In genomic region chr12:38875571-38876228, GRCh38 we compare ENCODE assay signal across 18 cellular contexts. TPM values are rescaled to one million over a fixed set of nuclear protein-coding genes. Genes with fewer than 3 reads are reported as not detected.
DNase-seq lines count a peak whose midpoint lies in the region; ATAC-seq, FAIRE-seq and TF ChIP-seq lines count a peak whose summit lies in the region.
"Had no signal": no experiment of that assay in that cellular context is flagged by ENCODE, and none has a peak within 500 bp of the region (broad histone marks: within the 10 kb centered on the region; RNA-seq: fewer than 3 reads in every experiment).

No MANE protein-coding gene starts in this region.

- peak overlapping the region; percentile 24 for H3K4me2 ChIP-seq in endothelial cell of umbilical vein (ENCODE audit: insufficient read depth, low read length)
- no peak overlapping the region for H3K4me2 ChIP-seq in osteoblast (ENCODE audit: insufficient read depth, low read length)

- H4K20me1 ChIP-seq in endothelial cell of umbilical vein (replicated peaks; ENCODE audit: control insufficient read depth, extremely low read depth, insufficient read depth, low read length) (no peaks in the 10 kb centered on the region), osteoblast (ENCODE audit: insufficient read depth, low read length) (no peaks in the 10 kb centered on the region)

- no peak for ATAC-seq in HG03571 (IDR thresholded peaks at IDR 0.05; ENCODE audit: unreplicated experiment)
- ATAC-seq: Panc1, Right ventricle myocardium inferior had no signal

- H3K9me1 ChIP-seq in endothelial cell of umbilical vein (replicated peaks; ENCODE audit: control insufficient read depth, extremely low read depth, insufficient read depth, low read length), result no peaks in the 10 kb centered on the region

- no peak for TF ChIP-seq CTCF in D721Med (IDR thresholded peaks at IDR 0.05; ENCODE audit: insufficient read depth, missing control alignments)
- TF ChIP-seq CTCF in endothelial cell of umbilical vein (IDR thresholded peaks at IDR 0.05; ENCODE audit: extremely low read depth in 1 of 2, insufficient read depth in 1 of 2, low read depth in 1 of 2, low read length in 2 of 2), result no peak
- TF ChIP-seq CTCF in osteoblast (IDR thresholded peaks at IDR 0.05; ENCODE audit: extremely low read depth, low read depth, low read length), result no peak

- H2AFZ ChIP-seq in endothelial cell of umbilical vein (ENCODE audit: low read depth, low read length), result peak overlapping the region; percentile 30
- H2AFZ ChIP-seq in osteoblast (ENCODE audit: low read length), result no peak overlapping the region

- H3K36me3 ChIP-seq in endothelial cell of umbilical vein (ENCODE audit: control insufficient read depth in 2 of 2, extremely low read depth in 1 of 2, insufficient read depth in 2 of 2, low read length in 2 of 2), result no peaks in the 10 kb centered on the region
- H3K36me3 ChIP-seq in osteoblast (ENCODE audit: insufficient read depth, low read length), result no peaks in the 10 kb centered on the region
- no peaks in the 10 kb centered on the region; the same call in 1 of the 2 replicates for H3K36me3 ChIP-seq in HAP-1 (replicated peaks)

- peak overlapping the region; percentile 78 for H3K27ac ChIP-seq in endothelial cell of umbilical vein (ENCODE audit: insufficient read depth, low read depth, low read length)
- H3K27ac ChIP-seq in osteoblast (ENCODE audit: low read depth, low read length), result peak overlapping the region; percentile 32
- H3K27ac ChIP-seq: SK-N-MC had no signal

- FAIRE-seq in D721Med (lab: Jason Lieb, UNC) (peak; percentile 87), endothelial cell of umbilical vein (lab: Jason Lieb, UNC) (no peak)
- FAIRE-seq: GM19239 had no signal

- DNase-seq in D721Med (ENCODE audit: insufficient read length, low spot score), result no peak
- peak; percentile 67 for DNase-seq in SK-N-DZ (ENCODE audit: low spot score)
- peak; percentile 61 for DNase-seq in endothelial cell of umbilical vein (ENCODE audit: low read depth, low spot score)
- DNase-seq in osteoblast (ENCODE audit: insufficient read length, low spot score, missing footprints), result no peak
- no peak for DNase-seq in stimulated activated CD4-positive, alpha-beta T cell treated with anti-CD3 and anti-CD28 coated beads, Interleukin-4, amount 100 ng/mL, for 1 hour
- DNase-seq in HAP-1 (ENCODE audit: low spot score in 2 of 2), result no peak
- DNase-seq in activated CD4-positive, alpha-beta T cell treated with anti-CD3 and anti-CD28 coated beads, Interleukin-2, amount 50 U/mL, for 1 hour, result no peak
- DNase-seq: CD4-positive, alpha-beta memory T cell; H9; KBM-7; NCI-H1436 treated with DMSO at 0.1 percent for 48 hours; NCI-H510A treated with DMSO at 0.1 percent for 48 hours; T-helper 1 cell had no signal

- peaks cover 4% of the 10 kb centered on the region for H3K4me1 ChIP-seq in endothelial cell of umbilical vein (ENCODE audit: control insufficient read depth, extremely low read depth, insufficient read depth, low read length)
- peaks cover 3% of the 10 kb centered on the region for H3K4me1 ChIP-seq in osteoblast (ENCODE audit: insufficient read depth, low read length)
- peaks cover 18% of the 10 kb centered on the region for H3K4me1 ChIP-seq in HAP-1

- intact Hi-C loops in endothelial cell of umbilical vein (cut with micrococcal nuclease), result no loop called here

- peak overlapping the region; percentile 31 for H3K9ac ChIP-seq in endothelial cell of umbilical vein (replicated peaks; ENCODE audit: extremely low read depth, insufficient read depth, low read length)

- H3K79me2 ChIP-seq in endothelial cell of umbilical vein (ENCODE audit: control insufficient read depth, insufficient read depth, low read length) (no peaks in the 10 kb centered on the region), osteoblast (ENCODE audit: insufficient read depth, low read length) (peaks cover 12% of the 10 kb centered on the region)

- in situ Hi-C loops in HAP-1 (cut with MboI; ENCODE audit: low sequenced_read_pairs), result no loop called here

- H3K9me3 ChIP-seq in endothelial cell of umbilical vein (replicated peaks; ENCODE audit: control insufficient read depth, insufficient read depth, low read length) (no peaks in the 10 kb centered on the region), osteoblast (ENCODE audit: low read depth, low read length) (no peaks in the 10 kb centered on the region), HAP-1 (no peaks in the 10 kb centered on the region)

- TSS peak; percentile 71 for BruUV-seq in endothelial cell of umbilical vein (replicated peaks; lab: Mats Ljungman, UMichigan)

- dilution Hi-C loops in endothelial cell of umbilical vein (cut with MboI; ENCODE audit: extremely low pct_ligation_motif_present, low sequenced_read_pairs), result no loop called here

- POLR2A ChIA-PET in endothelial cell of umbilical vein (lab: Charles Lee), result interaction anchor here (0.7 kb wide), 1 partner anchor 11 kb away, joined by 3 read pairs; no protein-coding TSS in a partner anchor

- no peak overlapping the region for H3K4me3 ChIP-seq in endothelial cell of umbilical vein (replicated peaks in 1 of 3; ENCODE audit: insufficient read depth in 1 of 3, low read depth in 1 of 3, low read length in 3 of 3)
- no peak overlapping the region for H3K4me3 ChIP-seq in osteoblast (ENCODE audit: insufficient read depth, low read length)
- H3K4me3 ChIP-seq in HAP-1, result no peak overlapping the region
- H3K4me3 ChIP-seq: SK-N-MC had no signal

- H3K27me3 ChIP-seq in endothelial cell of umbilical vein (ENCODE audit: control insufficient read depth in 2 of 2, insufficient read depth in 2 of 2, low read length in 2 of 2) (no peaks in the 10 kb centered on the region), osteoblast (ENCODE audit: insufficient read depth, low read length) (no peaks in the 10 kb centered on the region), HAP-1 (ENCODE audit: low read depth) (no peaks in the 10 kb centered on the region)

- TF ChIP-seq POLR2A in endothelial cell of umbilical vein (IDR thresholded peaks at IDR 0.05; ENCODE audit: low read depth, low read length), result no peak

- CTCF ChIA-PET in endothelial cell of umbilical vein (lab: Charles Lee), result interaction anchor here (2.1 kb wide), 1 partner anchor 31 kb away, joined by 5 read pairs; no protein-coding TSS in a partner anchor

TF ChIP-seq in endothelial cell of umbilical vein, 7 proteins besides CTCF, POLR2A, EP300 and RAD21:
- TF ChIP-seq MAX (IDR thresholded peaks at IDR 0.05; ENCODE audit: insufficient read depth, insufficient read length) (no peak), JUN (IDR thresholded peaks at IDR 0.05; ENCODE audit: borderline replicate concordance, insufficient read depth, insufficient read length, low read depth) (peak; percentile 7)

RNA-seq across cellular contexts. Expression of gene CPNE8, which starts 29.7 kb away (rescaled TPM):
- polyA plus RNA-seq in SK-N-DZ (2014; cell fraction: cytosol; rRNA removed), result 31.8 and 36.0 TPM in 2 replicates
- polyA plus RNA-seq in SK-N-DZ (2014; cell fraction: nucleus; rRNA removed), result 37.8 and 40.3 TPM in 2 replicates
- 12.5 and 13.7 TPM in 2 replicates for total RNA-seq in endothelial cell of umbilical vein
- polyA plus RNA-seq in endothelial cell of umbilical vein, result 3.2 and 4.4 TPM in 2 replicates
- polyA plus RNA-seq in endothelial cell of umbilical vein (2011; cell fraction: cytosol; rRNA removed), result 2.8 and 3.0 TPM in 2 replicates
- 13.5 and 17.5 TPM in 2 replicates for polyA plus RNA-seq in endothelial cell of umbilical vein (2011; cell fraction: nucleus; rRNA removed)
- 12.0 and 12.8 TPM in 2 replicates for polyA plus RNA-seq in endothelial cell of umbilical vein (2012)
- polyA minus RNA-seq in endothelial cell of umbilical vein, result 5.4 and 11.9 TPM in 2 replicates
- polyA minus RNA-seq in endothelial cell of umbilical vein (2011; cell fraction: cytosol; rRNA and poly(A)+ RNA removed), result 16.4 TPM
- 22.8 and 33.2 TPM in 2 replicates for polyA minus RNA-seq in endothelial cell of umbilical vein (2011; cell fraction: nucleus; rRNA and poly(A)+ RNA removed)
- 20.6 and 23.9 TPM in 2 replicates for total RNA-seq in osteoblast

Comparison
In these comparisons a context has a peak if more than half of its experiments do, and no peak if none do; other contexts are left out.
1. DNase-seq: peak in SK-N-DZ (single experiment) and endothelial cell of umbilical vein (single experiment); none in D721Med (single experiment), osteoblast (single experiment), stimulated activated CD4-positive, alpha-beta T cell treated with anti-CD3 and anti-CD28 coated beads, Interleukin-4, amount 100 ng/mL, for 1 hour (single experiment), HAP-1 (0 of 2) and activated CD4-positive, alpha-beta T cell treated with anti-CD3 and anti-CD28 coated beads, Interleukin-2, amount 50 U/mL, for 1 hour (single experiment).